8 cellular contexts compared by ENCODE assay signal in the genomic region with DNA sequence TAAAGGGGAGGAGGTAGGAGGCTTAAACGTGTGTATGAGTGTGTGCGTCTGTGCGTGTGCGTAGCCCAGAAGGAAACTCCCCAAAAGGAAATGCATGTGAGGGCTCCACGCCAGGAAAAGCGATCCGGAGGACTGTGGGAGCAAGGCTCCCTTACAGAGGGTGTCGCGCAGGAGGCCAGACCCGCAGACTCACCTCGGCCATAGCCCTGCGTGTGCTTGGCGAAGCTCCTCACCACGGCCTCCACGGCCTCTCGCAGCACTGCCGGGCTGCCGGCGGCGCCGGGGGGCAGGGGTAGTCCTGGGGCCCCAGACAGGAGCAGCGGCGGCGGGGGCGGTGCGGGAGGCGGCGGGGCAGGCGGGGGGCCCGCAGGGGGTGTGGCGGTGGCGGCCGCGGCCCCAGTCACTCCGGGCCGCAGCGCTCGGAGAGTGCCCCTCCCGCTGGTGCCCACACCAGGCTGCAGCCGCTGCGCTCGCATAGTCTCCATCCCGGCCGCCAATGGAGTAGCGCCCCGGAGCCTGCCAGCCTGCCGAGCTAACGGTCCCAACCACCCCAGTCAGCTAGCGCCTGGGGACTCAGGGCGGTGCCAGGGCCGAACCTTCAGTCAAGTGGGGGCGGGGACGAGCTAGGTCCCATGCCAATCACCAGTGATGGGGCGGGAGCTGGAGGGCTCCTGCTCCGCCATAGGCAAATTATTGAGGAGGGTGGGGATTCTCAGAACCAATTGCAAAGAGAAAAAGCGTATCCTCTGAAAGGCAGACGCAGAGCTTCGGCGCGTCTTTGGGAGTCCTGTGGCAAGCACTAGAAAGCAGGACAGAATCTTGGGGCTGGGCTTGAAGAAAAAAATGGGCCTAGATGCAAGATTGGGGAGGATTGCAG. TPM values are rescaled to one million over a fixed set of nuclear protein-coding genes. Genes with fewer than 3 reads are reported as not detected.
DNase-seq lines count a peak whose midpoint lies in the region; ATAC-seq and TF ChIP-seq lines count a peak whose summit lies in the region.

A gene (minus strand): TSS at position 575 of the 877 bp plus-strand sequence. CDS start 90 bp downstream, at position 485.

- peak; percentile 85 for DNase-seq in BJ (ENCODE audit: low read depth)
- DNase-seq in NCI-H69 (lab: John Stamatoyannopoulos, UW) = peak; percentile 99
- DNase-seq in activated CD4-positive, alpha-beta T cell treated with anti-CD3 and anti-CD28 coated beads, Interleukin-2, amount 10 ng/mL, durations not matched to agents 7 days and 5 days = peak; percentile 97
- peak; percentile 98 for DNase-seq in dedifferentiated amniotic fluid mesenchymal stem cell (ENCODE audit: extremely low spot score)
- peak; percentile 99 for DNase-seq in left kidney (ENCODE audit: low read depth, low spot score)
- peak; percentile 95 for DNase-seq in stimulated activated CD4-positive, alpha-beta T cell treated with anti-CD3 and anti-CD28 coated beads, Interleukin-2, amount 100 ng/mL, for 24 hours

- ATAC-seq in GM19328 (IDR thresholded peaks at IDR 0.05; ENCODE audit: unreplicated experiment) (peak; percentile 86), HG03520 (IDR thresholded peaks at IDR 0.05; ENCODE audit: unreplicated experiment) (peak; percentile 78)

- POLR2A ChIA-PET in BJ (lab: Charles Lee) = interaction anchor here (0.6 to 1.4 kb wide), 4 partner anchors 8 to 55 kb away, joined by 3 to 5 read pairs (median 4); a partner anchor contains a TSS
- POLR2A ChIA-PET in activated CD4-positive, alpha-beta T cell treated with anti-CD3 and anti-CD28 coated beads, Interleukin-2, amount 10 ng/mL, durations not matched to agents 7 days and 5 days (lab: Charles Lee) = interaction anchor here (0.5 to 1.4 kb wide), 5 partner anchors 22 to 79 kb away, joined by 3 to 7 read pairs (median 3); a partner anchor contains a TSS

- CTCF ChIA-PET in BJ (lab: Yijun Ruan, JAX) = interaction anchor here (0.9 to 3.0 kb wide), 5 partner anchors 20 to 112 kb away, joined by 3 to 7 read pairs (median 5); a partner anchor contains a TSS
- CTCF ChIA-PET in activated CD4-positive, alpha-beta T cell treated with anti-CD3 and anti-CD28 coated beads, Interleukin-2, amount 10 ng/mL, durations not matched to agents 7 days and 5 days (lab: Charles Lee) = interaction anchor here (0.6 to 2.2 kb wide), 16 partner anchors 8 to 111 kb away, joined by 3 to 7 read pairs (median 3); a partner anchor contains a TSS

- no peaks in the 10 kb centered on the region for H3K9me3 Mint-ChIP-seq in activated CD4-positive, alpha-beta T cell treated with anti-CD3 and anti-CD28 coated beads, Interleukin-2, amount 10 ng/mL, durations not matched to agents 7 days and 5 days

- H3K4me1 Mint-ChIP-seq in activated CD4-positive, alpha-beta T cell treated with anti-CD3 and anti-CD28 coated beads, Interleukin-2, amount 10 ng/mL, durations not matched to agents 7 days and 5 days = peaks cover 78% of the 10 kb centered on the region

- H3K4me3 ChIP-seq in BJ (ENCODE audit: low read depth, low read length) = peak within 1 kb of the TSS; percentile 51

- peak within 1 kb of the TSS; percentile 90 for H3K27ac Mint-ChIP-seq in activated CD4-positive, alpha-beta T cell treated with anti-CD3 and anti-CD28 coated beads, Interleukin-2, amount 10 ng/mL, durations not matched to agents 7 days and 5 days

- no peak for TF ChIP-seq CTCF in BJ (IDR thresholded peaks at IDR 0.05; ENCODE audit: insufficient read depth, low read depth, low read length)

- peak within 1 kb of the TSS; percentile 79 for H3K4me3 Mint-ChIP-seq in activated CD4-positive, alpha-beta T cell treated with anti-CD3 and anti-CD28 coated beads, Interleukin-2, amount 10 ng/mL, durations not matched to agents 7 days and 5 days

- peaks cover 7% of the 10 kb centered on the region for H3K36me3 Mint-ChIP-seq in activated CD4-positive, alpha-beta T cell treated with anti-CD3 and anti-CD28 coated beads, Interleukin-2, amount 10 ng/mL, durations not matched to agents 7 days and 5 days (ENCODE audit: low read depth)

- peaks cover 4% of the 10 kb centered on the region for H3K27me3 Mint-ChIP-seq in activated CD4-positive, alpha-beta T cell treated with anti-CD3 and anti-CD28 coated beads, Interleukin-2, amount 10 ng/mL, durations not matched to agents 7 days and 5 days

- no peaks in the 10 kb centered on the region for H3K36me3 ChIP-seq in BJ (ENCODE audit: control insufficient read depth, insufficient read depth, low read length)

- H3K27me3 ChIP-seq in BJ (ENCODE audit: control insufficient read depth, insufficient read depth, low read length) = no peaks in the 10 kb centered on the region

RNA-seq across cellular contexts. Expression of the gene that starts here (rescaled TPM):
- 35.1 and 42.1 TPM in 2 replicates for polyA plus RNA-seq in BJ (2011; rRNA removed)
- polyA minus RNA-seq in BJ (2011; rRNA and poly(A)+ RNA removed) = 22.7 and 23.4 TPM in 2 replicates
- total RNA-seq in activated CD4-positive, alpha-beta T cell treated with anti-CD3 and anti-CD28 coated beads, Interleukin-2, amount 10 ng/mL, durations not matched to agents 7 days and 5 days = 10 to 100 TPM; 49.5 to 57.5 TPM

Comparison
In these comparisons a context has a peak if more than half of its experiments do, and no peak if none do; other contexts are left out.
1. Peak in every context shown above with its lines: DNase-seq, ATAC-seq and H3K4me3 ChIP-seq.